In genomic region chr10:72355214-72355555, GRCh38 we compare ENCODE assay signal across 8 cellular contexts. TPM values are rescaled to one million over a fixed set of nuclear protein-coding genes. Genes with fewer than 3 reads are reported as not detected.
A peak's percentile ranks its signal among the peaks of the same experiment; 100 is the strongest.
DNase-seq lines count a peak whose midpoint lies in the region; ATAC-seq and TF ChIP-seq lines count a peak whose summit lies in the region.

No MANE protein-coding gene starts in this region.

- intact Hi-C loops in gastrocnemius medialis (cut with DNase I; ENCODE audit: low total_unique reads) = loop anchor here (5.0 kb wide), 1 partner anchor 337 kb away; the partner anchor contains the start of gene MCU

- peaks cover 32% of the 10 kb centered on the region for H3K79me2 ChIP-seq in fibroblast of lung (ENCODE audit: control insufficient read depth, insufficient read depth, low read length)

- peak overlapping the region; percentile 73 for H2AFZ ChIP-seq in fibroblast of lung (ENCODE audit: low read length)

- in situ Hi-C loops in gastrocnemius medialis (cut with MboI; ENCODE audit: low sequenced_read_pairs in 4 of 4) = loop anchor here (25.0 kb wide), 3 partner anchors 332 to 807 kb away; partner anchors contain the start of genes ECD (in 4 of the 4), FAM149B1 (in 4 of the 4) and MCU (in 3 of the 4)

- H4K20me1 ChIP-seq in fibroblast of lung (ENCODE audit: control insufficient read depth, extremely low read depth, insufficient read depth, low read length) = no peaks in the 10 kb centered on the region

- TF ChIP-seq CTCF in RWPE1 (conservative IDR thresholded peaks at IDR 0.05; ENCODE audit: low read depth) (no peak), fibroblast of lung (conservative IDR thresholded peaks at IDR 0.05 in 1 of 2, IDR thresholded peaks at IDR 0.05 in 1 of 2; ENCODE audit: low read depth in 1 of 2, low read length in 2 of 2) (no peak), gastrocnemius medialis (IDR thresholded peaks at IDR 0.05 in 4 of 5, conservative IDR thresholded peaks at IDR 0.05 in 1 of 5) (no peak)

- H3K27me3 ChIP-seq in fibroblast of lung (ENCODE audit: control insufficient read depth, insufficient read depth, low read length) (no peaks in the 10 kb centered on the region), gastrocnemius medialis (no peaks in the 10 kb centered on the region)

- no peak overlapping the region for H3K9ac ChIP-seq in fibroblast of lung (ENCODE audit: insufficient read depth, low read length)

- H3K36me3 ChIP-seq in fibroblast of lung (ENCODE audit: control insufficient read depth, insufficient read depth, low read length) (no peaks in the 10 kb centered on the region), gastrocnemius medialis (no peaks in the 10 kb centered on the region)

- CTCF ChIA-PET in RWPE1 (lab: Yijun Ruan, JAX) = interaction anchor here (0.6 kb wide), 1 partner anchor 96 kb away, joined by 4 read pairs; no protein-coding TSS in a partner anchor

- POLR2A ChIA-PET in RWPE1 (lab: Yijun Ruan, JAX; ENCODE audit: low non-redundant PET) = interaction anchor here (0.5 to 0.6 kb wide), 2 partner anchors 23 to 36 kb away, joined by 3 to 6 read pairs; no protein-coding TSS in a partner anchor

- no peak for TF ChIP-seq POLR2A in gastrocnemius medialis (IDR thresholded peaks at IDR 0.05)

- H3K4me3 ChIP-seq in fibroblast of lung (replicated peaks in 1 of 4; ENCODE audit: control extremely low read depth in 1 of 4, insufficient read depth in 1 of 4, low read depth in 3 of 4, low read length in 4 of 4) (peak overlapping the region; percentile 82 to 97 (median 87)), gastrocnemius medialis (peak overlapping the region; percentile 83 to 95 (median 86))

- ATAC-seq in GM18517 (IDR thresholded peaks at IDR 0.05; ENCODE audit: unreplicated experiment) (peak; percentile 22), gastrocnemius medialis (peak in 1 of 2 donors; percentile 2), GM19023 (IDR thresholded peaks at IDR 0.05; ENCODE audit: unreplicated experiment) (no peak), GM21526 (IDR thresholded peaks at IDR 0.05; ENCODE audit: low FRiP score, unreplicated experiment) (no peak)

- H3K27ac ChIP-seq in RWPE1 (peak overlapping the region; percentile 95), fibroblast of lung (ENCODE audit: insufficient read depth, low read length) (peak overlapping the region; percentile 97), gastrocnemius medialis (peak overlapping the region; percentile 93 to 100 (median 98))

- no peak for DNase-seq in RWPE1 (ENCODE audit: low spot score)
- DNase-seq in fibroblast of lung (ENCODE audit: low read depth in 2 of 2) = no peak
- DNase-seq in gastrocnemius medialis = no peak
- DNase-seq in activated CD4-positive, alpha-beta T cell treated with anti-CD3 and anti-CD28 coated beads for 4 hours = no peak
- DNase-seq in midbrain (lab: John Stamatoyannopoulos, UW) = no peak

- H3K4me2 ChIP-seq in fibroblast of lung (ENCODE audit: extremely low read depth, insufficient read depth, low read length) = peak overlapping the region; percentile 80

- H3K4me1 ChIP-seq in fibroblast of lung (ENCODE audit: control insufficient read depth, extremely low read depth, insufficient read depth, low read length) = peaks cover 8% of the 10 kb centered on the region
- H3K4me1 ChIP-seq in gastrocnemius medialis = peaks cover 20 to 24% of the 10 kb centered on the region in 2 donors

- H3K9me3 ChIP-seq in fibroblast of lung (ENCODE audit: control insufficient read depth, insufficient read depth, low read depth, low read length) (no peaks in the 10 kb centered on the region), gastrocnemius medialis (no peaks in the 10 kb centered on the region)

RNA-seq across cellular contexts. Expression of gene DNAJB12, which starts 0.5 kb away (rescaled TPM):
- total RNA-seq in fibroblast of lung (20.5 and 26.3 TPM in 2 replicates), gastrocnemius medialis (10 to 100 TPM; 35.8 to 49.7 (median 39.0) TPM)
- 16.0 and 17.2 TPM in 2 replicates for polyA plus RNA-seq in fibroblast of lung
- 28.0 and 28.7 TPM in 2 replicates for polyA plus RNA-seq in fibroblast of lung (2012)
- polyA minus RNA-seq in fibroblast of lung (ENCODE audit: low replicate concordance) = 36.0 and 54.5 TPM in 2 replicates
